In the genomic region with DNA sequence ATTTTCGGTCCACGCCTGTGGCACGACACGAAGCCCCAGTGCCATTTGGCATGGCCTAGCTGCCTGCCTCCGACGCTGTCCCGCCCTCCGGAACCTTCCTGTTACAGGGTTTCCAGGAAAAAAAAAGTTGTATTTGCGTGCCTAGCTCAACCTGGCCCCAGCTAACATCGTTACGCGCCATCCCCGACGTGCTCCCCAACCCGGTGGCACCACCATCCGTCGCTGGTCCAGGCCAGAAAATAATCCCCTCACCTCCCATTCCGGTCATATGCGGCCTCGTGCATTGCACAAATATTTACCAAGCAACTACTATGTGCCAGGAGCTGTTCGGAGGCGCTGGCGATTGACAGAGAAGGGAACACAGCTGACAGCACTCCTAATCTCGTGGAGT, we compare ENCODE assay signal across 9 cellular contexts. TPM values are rescaled to one million over a fixed set of nuclear protein-coding genes. Genes with fewer than 3 reads are reported as not detected.
DNase-seq lines count a peak whose midpoint lies in the region; ATAC-seq and TF ChIP-seq lines count a peak whose summit lies in the region.
"Had no signal": no experiment of that assay in that cellular context is flagged by ENCODE, and none has a peak within 500 bp of the region (broad histone marks: within the 10 kb centered on the region; RNA-seq: fewer than 3 reads in every experiment).

No MANE protein-coding gene starts in this region.

- H3K27me3 ChIP-seq in HAP-1 (ENCODE audit: low read depth): 0 out of 2 replicates have a peak, but pooled peaks cover 2% of the 10 kb centered on the region
- peaks cover 8% of the 10 kb centered on the region for H3K27me3 ChIP-seq in hepatocyte
- peaks cover 0 to 65% (median 21%) of the 10 kb centered on the region in 7 donors for H3K27me3 ChIP-seq in spleen (replicated peaks in 1 of 7)

- POLR2A ChIA-PET in activated CD4-positive, alpha-beta memory T cell treated with anti-CD3 and anti-CD28 coated beads, Interleukin-2, amount 10 ng/mL, durations not matched to agents 7 days and 5 days (lab: Charles Lee): interaction anchor here (0.6 to 2.4 kb wide), 5 partner anchors 31 to 641 kb away, joined by 3 to 11 read pairs (median 3); a partner anchor contains a TSS

- H3K27me3 Mint-ChIP-seq in activated CD4-positive, alpha-beta memory T cell treated with anti-CD3 and anti-CD28 coated beads, Interleukin-2, amount 10 ng/mL, durations not matched to agents 7 days and 5 days: peaks cover 16% of the 10 kb centered on the region

- CTCF ChIA-PET in activated CD4-positive, alpha-beta memory T cell treated with anti-CD3 and anti-CD28 coated beads, Interleukin-2, amount 10 ng/mL, durations not matched to agents 7 days and 5 days (lab: Charles Lee): interaction anchor here (0.8 to 2.7 kb wide), 6 partner anchors 12 to 224 kb away, joined by 3 to 18 read pairs (median 4); no protein-coding TSS in a partner anchor

- H3K36me3 ChIP-seq in HAP-1 (replicated peaks) (no peaks in the 10 kb centered on the region), hepatocyte (replicated peaks; ENCODE audit: insufficient read depth, low read depth) (no peaks in the 10 kb centered on the region), spleen (no peaks in the 10 kb centered on the region)

- DNase-seq in HAP-1 (ENCODE audit: low spot score in 2 of 2) (peak in 1 of 2 experiments; percentile 14), hepatocyte (ENCODE audit: low spot score) (no peak), spleen (no peak), NCI-H1105 (lab: John Stamatoyannopoulos, UW) (no peak), NCI-H146 treated with DMSO at 0.1 percent for 48 hours (lab: John Stamatoyannopoulos, UW; ENCODE audit: unreplicated experiment) (no peak)
- peak; percentile 42 for DNase-seq in activated CD4-positive, alpha-beta memory T cell treated with anti-CD3 and anti-CD28 coated beads, Interleukin-2, amount 10 ng/mL, durations not matched to agents 7 days and 5 days
- no peak for DNase-seq in stimulated activated CD4-positive, alpha-beta T cell treated with anti-CD3 and anti-CD28 coated beads, Interleukin-2, amount 100 ng/mL, for 24 hours

- in situ Hi-C loops in HAP-1 (cut with MboI; ENCODE audit: low sequenced_read_pairs): no loop called here

- ATAC-seq in GM18870 (IDR thresholded peaks at IDR 0.05; ENCODE audit: unreplicated experiment): no peak

- intact Hi-C loops in spleen (cut with DNase I; ENCODE audit: low total_unique reads): no loop called here

- no peaks in the 10 kb centered on the region; the same call in 1 of the 2 replicates for H3K4me1 ChIP-seq in HAP-1
- H3K4me1 ChIP-seq in hepatocyte (ENCODE audit: insufficient read depth): peaks cover 7% of the 10 kb centered on the region
- peaks cover 15 to 22% (median 17%) of the 10 kb centered on the region in 6 donors for H3K4me1 ChIP-seq in spleen

- peak overlapping the region; percentile 41 for H3K4me3 ChIP-seq in HAP-1
- H3K4me3 ChIP-seq in hepatocyte: peak overlapping the region; percentile 48
- peak overlapping the region in 7 of 8 donors; percentile 45 to 81 (median 55) for H3K4me3 ChIP-seq in spleen

- no peak for TF ChIP-seq POLR2A in spleen (IDR thresholded peaks at IDR 0.05)

- TF ChIP-seq CTCF in hepatocyte (IDR thresholded peaks at IDR 0.05; ENCODE audit: poor library complexity) (no peak), spleen (IDR thresholded peaks at IDR 0.05 in 8 of 11, conservative IDR thresholded peaks at IDR 0.05 in 3 of 11) (no peak)

- no peaks in the 10 kb centered on the region for H3K36me3 Mint-ChIP-seq in activated CD4-positive, alpha-beta memory T cell treated with anti-CD3 and anti-CD28 coated beads, Interleukin-2, amount 10 ng/mL, durations not matched to agents 7 days and 5 days (ENCODE audit: low read depth)

- H3K9me3 Mint-ChIP-seq in activated CD4-positive, alpha-beta memory T cell treated with anti-CD3 and anti-CD28 coated beads, Interleukin-2, amount 10 ng/mL, durations not matched to agents 7 days and 5 days: no peaks in the 10 kb centered on the region

- peak overlapping the region; percentile 82 for H3K27ac Mint-ChIP-seq in activated CD4-positive, alpha-beta memory T cell treated with anti-CD3 and anti-CD28 coated beads, Interleukin-2, amount 10 ng/mL, durations not matched to agents 7 days and 5 days

- H4K20me1 ChIP-seq in hepatocyte (ENCODE audit: insufficient read depth, poor library complexity, severe bottlenecking): no peaks in the 10 kb centered on the region

- H2AFZ ChIP-seq in hepatocyte: peak overlapping the region; percentile 63

- 73% methylated on average over 18 of the region's 24 CpGs for WGBS in hepatocyte (ENCODE audit: low lambda C conversion rate, missing lambda C conversion rate)
- 44 to 65% (median 51%) methylated on average over 24 of the region's 24 CpGs for WGBS in spleen, 5 donors

- no peaks in the 10 kb centered on the region for H3K79me2 ChIP-seq in hepatocyte

- H3K27ac ChIP-seq in hepatocyte (peak overlapping the region; percentile 94), spleen (no peak overlapping the region)

- peak overlapping the region; percentile 69 for H3K4me3 Mint-ChIP-seq in activated CD4-positive, alpha-beta memory T cell treated with anti-CD3 and anti-CD28 coated beads, Interleukin-2, amount 10 ng/mL, durations not matched to agents 7 days and 5 days

- peak overlapping the region; percentile 95 for H3K4me2 ChIP-seq in hepatocyte

- H3K9me2 ChIP-seq in hepatocyte (replicated peaks; ENCODE audit: insufficient read depth): no peaks in the 10 kb centered on the region

- H3K4me1 Mint-ChIP-seq in activated CD4-positive, alpha-beta memory T cell treated with anti-CD3 and anti-CD28 coated beads, Interleukin-2, amount 10 ng/mL, durations not matched to agents 7 days and 5 days: peaks cover 20% of the 10 kb centered on the region

- H3K9me3 ChIP-seq in HAP-1 (no peaks in the 10 kb centered on the region), hepatocyte (ENCODE audit: low read depth) (no peaks in the 10 kb centered on the region), spleen (no peaks in the 10 kb centered on the region)

RNA-seq across cellular contexts. Expression of a gene that starts 1.4 kb away (rescaled TPM):
- 1 to 10 TPM; 2.0 to 2.1 TPM for total RNA-seq in activated CD4-positive, alpha-beta memory T cell treated with anti-CD3 and anti-CD28 coated beads, Interleukin-2, amount 10 ng/mL, durations not matched to agents 7 days and 5 days
- total RNA-seq in hepatocyte (17.0 and 23.5 TPM in 2 replicates), spleen (1 to 10 TPM in 1 of 7 donors, not detected in 6; 1.1 TPM)
- polyA plus RNA-seq in hepatocyte (19.1 and 22.6 TPM in 2 replicates), spleen (under 1 TPM; 0.03 to 0.06 (median 0.04) TPM)
- total RNA-seq: mononuclear cell had no signal

RNA-seq across cellular contexts. Expression of a gene that starts 21.9 kb away (rescaled TPM):
- not detected for total RNA-seq in activated CD4-positive, alpha-beta memory T cell treated with anti-CD3 and anti-CD28 coated beads, Interleukin-2, amount 10 ng/mL, durations not matched to agents 7 days and 5 days
- total RNA-seq in hepatocyte: 0.40 TPM in 1 of 2 replicates, not detected in the other
- polyA plus RNA-seq in hepatocyte: 0.17 TPM in 1 of 2 replicates, not detected in the other
- total RNA-seq in spleen: not detected
- polyA plus RNA-seq in spleen: not detected
- total RNA-seq: mononuclear cell had no signal

RNA-seq across cellular contexts. Expression of a gene that starts 30.9 kb away (rescaled TPM):
- 10 to 100 TPM; 36.3 to 39.6 TPM for total RNA-seq in activated CD4-positive, alpha-beta memory T cell treated with anti-CD3 and anti-CD28 coated beads, Interleukin-2, amount 10 ng/mL, durations not matched to agents 7 days and 5 days
- total RNA-seq in hepatocyte (11.5 and 15.0 TPM in 2 replicates), spleen (10 to 100 TPM; 14.8 to 32.5 (median 26.3) TPM)
- polyA plus RNA-seq in hepatocyte (21.1 and 31.4 TPM in 2 replicates), spleen (10 to 100 TPM in 2 of 3 donors, 1 to 10 TPM in 1; 8.3 to 13.4 (median 10.3) TPM)

RNA-seq across cellular contexts. Expression of a gene that starts 55.1 kb away (rescaled TPM):
- 100 to 1,000 TPM; 330 to 341 TPM for total RNA-seq in activated CD4-positive, alpha-beta memory T cell treated with anti-CD3 and anti-CD28 coated beads, Interleukin-2, amount 10 ng/mL, durations not matched to agents 7 days and 5 days
- total RNA-seq in hepatocyte: 15.8 and 16.9 TPM in 2 replicates
- polyA plus RNA-seq in hepatocyte: 19.1 and 21.8 TPM in 2 replicates
- total RNA-seq in spleen: 100 to 1,000 TPM; 121 to 281 (median 197) TPM
- polyA plus RNA-seq in spleen: 100 to 1,000 TPM; 150 to 244 (median 187) TPM
